In the genomic region with DNA sequence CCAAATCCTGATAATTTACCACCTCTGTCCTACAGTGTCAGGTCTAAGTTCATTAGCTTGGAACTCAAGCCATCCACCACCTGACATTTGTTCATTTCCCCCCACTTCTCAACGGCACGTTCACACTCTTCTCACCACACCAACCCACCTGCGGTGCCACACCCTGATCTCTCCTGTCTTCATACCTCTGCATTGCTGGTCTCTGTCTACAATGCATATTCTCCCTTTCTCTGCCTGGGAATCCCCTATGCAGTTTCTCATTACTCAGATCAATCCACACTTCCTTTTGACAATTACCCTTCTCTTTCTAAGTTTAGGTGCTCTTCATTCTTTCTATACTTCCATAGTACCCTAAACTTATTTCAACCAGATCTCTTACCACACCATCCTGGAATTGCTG, we compare ENCODE assay signal across 14 cellular contexts. TPM values are rescaled to one million over a fixed set of nuclear protein-coding genes. Genes with fewer than 3 reads are reported as not detected.
DNase-seq lines count a peak whose midpoint lies in the region; ATAC-seq and TF ChIP-seq lines count a peak whose summit lies in the region.
"Had no signal": no experiment of that assay in that cellular context is flagged by ENCODE, and none has a peak within 500 bp of the region (broad histone marks: within the 10 kb centered on the region; RNA-seq: fewer than 3 reads in every experiment).

No MANE protein-coding gene starts in this region.

- no peak for TF ChIP-seq POLR2A in GM18505 (IDR thresholded peaks at IDR 0.05; ENCODE audit: borderline replicate concordance, extremely low read depth, insufficient read depth, insufficient read length)

- no peak overlapping the region for H3K4me3 ChIP-seq in SJCRH30
- H3K4me3 ChIP-seq: ovary, SK-N-MC had no signal

- peaks cover 6% of the 10 kb centered on the region; the same call in 1 of the 2 replicates for H3K4me1 ChIP-seq in SJCRH30

- peaks cover 9% of the 10 kb centered on the region for H3K27me3 Mint-ChIP-seq in stimulated activated memory B cell treated with anti-CD40 and anti-IgM and Interleukin-4, amounts not matched to agents 10 μg/mL and 1 μg/mL and 100 μg/mL, for 72 hours

- H3K27ac ChIP-seq in SJCRH30 = no peak overlapping the region
- H3K27ac ChIP-seq: ovary, SK-N-MC had no signal

- peak; percentile 11 for DNase-seq in activated naive CD4-positive, alpha-beta T cell treated with Interleukin-2 at 50 U/mL for 16 hours
- DNase-seq in activated naive CD4-positive, alpha-beta T cell (lab: John Stamatoyannopoulos, UW) = no peak
- no peak for DNase-seq in RKO (ENCODE audit: low spot score)
- DNase-seq in SJCRH30 = no peak
- DNase-seq: effector memory CD4-positive, alpha-beta T cell; foreskin melanocyte; midbrain; NCI-H2171 treated with DMSO at 0.1 percent for 48 hours; ovary had no signal

- no peaks in the 10 kb centered on the region for H3K27me3 ChIP-seq in SJCRH30
- H3K27me3 ChIP-seq: ovary had no signal

- H3K36me3 Mint-ChIP-seq in stimulated activated memory B cell treated with anti-CD40 and anti-IgM and Interleukin-4, amounts not matched to agents 10 μg/mL and 1 μg/mL and 100 μg/mL, for 72 hours = no peaks in the 10 kb centered on the region

- ATAC-seq in GM19463 (IDR thresholded peaks at IDR 0.05; ENCODE audit: unreplicated experiment) (peak; percentile 90), HG03442 (IDR thresholded peaks at IDR 0.05; ENCODE audit: unreplicated experiment) (peak; percentile 73), GM18505 (IDR thresholded peaks at IDR 0.05; ENCODE audit: unreplicated experiment) (no peak)
- peak; percentile 82 for ATAC-seq in stimulated activated memory B cell treated with anti-CD40 and anti-IgM and Interleukin-4, amounts not matched to agents 10 μg/mL and 1 μg/mL and 100 μg/mL, for 72 hours

- H3K36me3 ChIP-seq in SJCRH30 = no peaks in the 10 kb centered on the region
- H3K36me3 ChIP-seq: ovary had no signal

- no peak overlapping the region for H3K4me3 Mint-ChIP-seq in stimulated activated memory B cell treated with anti-CD40 and anti-IgM and Interleukin-4, amounts not matched to agents 10 μg/mL and 1 μg/mL and 100 μg/mL, for 72 hours

- peaks cover 10% of the 10 kb centered on the region for H3K4me1 Mint-ChIP-seq in stimulated activated memory B cell treated with anti-CD40 and anti-IgM and Interleukin-4, amounts not matched to agents 10 μg/mL and 1 μg/mL and 100 μg/mL, for 72 hours

- H3K9me3 ChIP-seq in SJCRH30 (replicated peaks) = no peaks in the 10 kb centered on the region
- H3K9me3 ChIP-seq: ovary had no signal

- no peaks in the 10 kb centered on the region for H3K9me3 Mint-ChIP-seq in stimulated activated memory B cell treated with anti-CD40 and anti-IgM and Interleukin-4, amounts not matched to agents 10 μg/mL and 1 μg/mL and 100 μg/mL, for 72 hours

- no peak overlapping the region for H3K27ac Mint-ChIP-seq in stimulated activated memory B cell treated with anti-CD40 and anti-IgM and Interleukin-4, amounts not matched to agents 10 μg/mL and 1 μg/mL and 100 μg/mL, for 72 hours

RNA-seq across cellular contexts. Expression of gene EMSY, which starts 20.4 kb away (rescaled TPM):
- total RNA-seq in SJCRH30 (2014; rRNA removed; shearing (Covaris generic)) = 34.3 and 46.2 TPM in 2 replicates

RNA-seq across cellular contexts. Expression of gene GVQW3, which starts 43.3 kb away (rescaled TPM):
- 5.9 and 8.5 TPM in 2 replicates for total RNA-seq in SJCRH30 (2014; rRNA removed; shearing (Covaris generic))

RNA-seq across cellular contexts. Expression of gene THAP12, which starts 43.4 kb away (rescaled TPM):
- 76.4 and 88.2 TPM in 2 replicates for total RNA-seq in SJCRH30 (2014; rRNA removed; shearing (Covaris generic))
